Comparison of ENCODE assay signal across 1 cellular context in genomic region chr16:3457434-3458252, GRCh38.
TF ChIP-seq lines count a peak whose summit lies in the region.

No MANE protein-coding gene starts in this region.

TF ChIP-seq in HCT116, 20 proteins besides CTCF, POLR2A, EP300 and RAD21:
- TF ChIP-seq CEBPB (IDR thresholded peaks at IDR 0.05; ENCODE audit: low read depth) (no peak), EGR1 (IDR thresholded peaks at IDR 0.05; ENCODE audit: low read depth) (peak; percentile 75), POLR2AphosphoS5 (IDR thresholded peaks at IDR 0.05; ENCODE audit: low read depth, low read length) (peak; percentile 88), CBX3 (IDR thresholded peaks at IDR 0.05; ENCODE audit: low read depth) (no peak), ATF3 (IDR thresholded peaks at IDR 0.05) (no peak), SRF (IDR thresholded peaks at IDR 0.05; ENCODE audit: low read depth) (no peak), MAX (IDR thresholded peaks at IDR 0.05) (peak; percentile 93), FOSL1 (IDR thresholded peaks at IDR 0.05; ENCODE audit: low read depth) (no peak), SP1 (IDR thresholded peaks at IDR 0.05; ENCODE audit: low read depth) (peak; percentile 82), EZH2phosphoT487 (IDR thresholded peaks at IDR 0.05; ENCODE audit: borderline replicate concordance) (no peak), ZBTB33 (IDR thresholded peaks at IDR 0.05; ENCODE audit: extremely low read depth, insufficient replicate concordance, low read length) (peak; percentile 87), ZFX (IDR thresholded peaks at IDR 0.05) (peak; percentile 95), YY1 (IDR thresholded peaks at IDR 0.05; ENCODE audit: extremely low read depth, insufficient replicate concordance, low read depth, low read length) (peak; percentile 96), TCF7L2 (IDR thresholded peaks at IDR 0.05; ENCODE audit: borderline replicate concordance, extremely low read depth, insufficient read depth, insufficient read length) (peak; percentile 20), ELF1 (IDR thresholded peaks at IDR 0.05; ENCODE audit: borderline replicate concordance, low read depth) (peak; percentile 81), EZH2 (IDR thresholded peaks at IDR 0.05) (no peak), JUND (IDR thresholded peaks at IDR 0.05) (no peak; the same call in 1 of the 2 replicates), REST (IDR thresholded peaks at IDR 0.05; ENCODE audit: low read depth) (no peak), SIN3A (IDR thresholded peaks at IDR 0.05; ENCODE audit: low read depth) (peak; percentile 62; the same call in 1 of the 2 replicates), ZNF274 (IDR thresholded peaks at IDR 0.05; ENCODE audit: low read depth, low read length) (no peak)
